ENCODE assay signal across 15 cellular contexts in genomic region chr7:158795272-158795671, GRCh38. TPM values are rescaled to one million over a fixed set of nuclear protein-coding genes. Genes with fewer than 3 reads are reported as not detected.
DNase-seq lines count a peak whose midpoint lies in the region; ATAC-seq and TF ChIP-seq lines count a peak whose summit lies in the region.
"Had no signal": no experiment of that assay in that cellular context is flagged by ENCODE, and none has a peak within 500 bp of the region (broad histone marks: within the 10 kb centered on the region; RNA-seq: fewer than 3 reads in every experiment).

No MANE protein-coding gene starts in this region.

- H3K9me1 ChIP-seq in IMR-90 (ENCODE audit: insufficient read depth, low read length) = peaks cover 3% of the 10 kb centered on the region; the same call in 1 of the 2 replicates

- POLR2A ChIA-PET in IMR-90 (lab: Charles Lee; ENCODE audit: unreplicated experiment) = no interaction called here

- no TSS peak for BruUV-seq in IMR-90 (replicated peaks; lab: Mats Ljungman, UMichigan)

- H2AK5ac ChIP-seq in IMR-90 (ENCODE audit: low read depth, low read length) = no peak overlapping the region

- no peak overlapping the region for H2BK15ac ChIP-seq in IMR-90 (ENCODE audit: low read depth, low read length)

- dilution Hi-C loops in IMR-90 (cut with HindIII; ENCODE audit: low sequenced_read_pairs, unreplicated experiment) = no loop called here

- H3K56ac ChIP-seq in IMR-90 (ENCODE audit: extremely low read depth, insufficient read depth, low read length) = no peak overlapping the region

- ATAC-seq in IMR-90 (ENCODE audit: low read depth) = peak; percentile 62
- ATAC-seq: CD8-positive, alpha-beta T cell had no signal

- TF ChIP-seq POLR2A in IMR-90 (IDR thresholded peaks at IDR 0.05; ENCODE audit: low read depth, low read length) (no peak), esophagus muscularis mucosa (IDR thresholded peaks at IDR 0.05; ENCODE audit: low read depth) (no peak)

- H3K27ac ChIP-seq in IMR-90 (ENCODE audit: insufficient read depth, low read length) (no peak overlapping the region), esophagus muscularis mucosa (replicated peaks in 1 of 4) (peak overlapping the region; percentile 72 to 77 (median 74))
- H3K27ac ChIP-seq: BLaER1, C4-2B had no signal

- no peak overlapping the region for H3K18ac ChIP-seq in IMR-90 (ENCODE audit: low read depth, low read length)

- H3K27ac Mint-ChIP-seq in osteocyte (ENCODE audit: unreplicated experiment) = peak overlapping the region; percentile 44
- H3K27ac Mint-ChIP-seq: B cell; CD4-positive, CD25-positive, alpha-beta regulatory T cell; CD8-positive, alpha-beta T cell had no signal

- no peak overlapping the region for H4K5ac ChIP-seq in IMR-90 (ENCODE audit: low read depth, low read length)

- no peaks in the 10 kb centered on the region for H4K20me1 ChIP-seq in IMR-90 (ENCODE audit: insufficient read depth, low read length)

- H3K27me3 Mint-ChIP-seq in osteocyte (ENCODE audit: unreplicated experiment) = no peaks in the 10 kb centered on the region
- H3K27me3 Mint-ChIP-seq: B cell; CD4-positive, CD25-positive, alpha-beta regulatory T cell had no signal

- peaks cover 12 to 29% of the 10 kb centered on the region in 2 experiments for H3K79me1 ChIP-seq in IMR-90 (ENCODE audit: low read depth in 1 of 2, low read length in 2 of 2)

- H2BK5ac ChIP-seq in IMR-90 (ENCODE audit: low read depth, low read length, poor library complexity, severe bottlenecking) = no peak overlapping the region

- peaks cover 31% of the 10 kb centered on the region for H3K4me1 Mint-ChIP-seq in osteocyte (ENCODE audit: unreplicated experiment)

- H3K23ac ChIP-seq in IMR-90 (ENCODE audit: low read depth, low read length) = no peak overlapping the region

- no peaks in the 10 kb centered on the region for H3K27me3 ChIP-seq in IMR-90 (ENCODE audit: control insufficient read depth, insufficient read depth, low read length)
- no peaks in the 10 kb centered on the region for H3K27me3 ChIP-seq in esophagus muscularis mucosa
- H3K27me3 ChIP-seq: BLaER1 had no signal

- no peak overlapping the region for H3K9ac ChIP-seq in IMR-90 (ENCODE audit: low read depth, low read length)
- H3K9ac ChIP-seq: BLaER1 had no signal

- TF ChIP-seq CTCF in IMR-90 (conservative IDR thresholded peaks at IDR 0.05; ENCODE audit: low read depth, low read length) = no peak
- TF ChIP-seq CTCF in esophagus muscularis mucosa (IDR thresholded peaks at IDR 0.05) = no peak
- no peak for TF ChIP-seq CTCF in osteocyte (IDR thresholded peaks at IDR 0.05)

- H3K4me3 Mint-ChIP-seq in osteocyte (ENCODE audit: unreplicated experiment) = no peak overlapping the region
- H3K4me3 Mint-ChIP-seq: B cell; CD4-positive, CD25-positive, alpha-beta regulatory T cell; CD8-positive, alpha-beta T cell had no signal

- H2AK9ac ChIP-seq in IMR-90 (replicated peaks; ENCODE audit: low read depth, low read length, poor library complexity) = no peak overlapping the region

- peak; percentile 12 for TF ChIP-seq EP300 in esophagus muscularis mucosa (IDR thresholded peaks at IDR 0.05)

- no peak overlapping the region for H4K8ac ChIP-seq in IMR-90 (ENCODE audit: low read depth in 2 of 2, low read length in 2 of 2)

- H3K36me3 ChIP-seq in IMR-90 (ENCODE audit: control insufficient read depth, insufficient read depth, low read length) (peaks cover 29% of the 10 kb centered on the region), esophagus muscularis mucosa (peaks cover 18 to 79% (median 70%) of the 10 kb centered on the region in 4 donors)

- H2AFZ ChIP-seq in IMR-90 (replicated peaks; ENCODE audit: low read length, poor library complexity) = no peak overlapping the region

- H4K91ac ChIP-seq in IMR-90 (ENCODE audit: insufficient read depth, low read depth, low read length) = no peak overlapping the region

- H2BK20ac ChIP-seq in IMR-90 (ENCODE audit: low read depth, low read length) = no peak overlapping the region

- CTCF ChIA-PET in IMR-90 (lab: Yijun Ruan, JAX) = no interaction called here

- peak; percentile 31 for DNase-seq in EH (ENCODE audit: low read depth)
- no peak for DNase-seq in IMR-90
- DNase-seq in esophagus muscularis mucosa (ENCODE audit: extremely low spot score) = no peak
- DNase-seq in osteocyte (ENCODE audit: extremely low spot score, unreplicated experiment) = no peak
- DNase-seq in DMS 273 treated with DMSO at 0.1 percent for 48 hours (lab: John Stamatoyannopoulos, UW) = no peak
- no peak for DNase-seq in EL
- DNase-seq: Caco-2; CD4-positive, CD25-positive, alpha-beta regulatory T cell; CD8-positive, alpha-beta T cell; DMS79; H7; HCEC 1CT had no signal

- H3K9me3 ChIP-seq in IMR-90 (ENCODE audit: control insufficient read depth, insufficient read depth, low read length) (no peaks in the 10 kb centered on the region), esophagus muscularis mucosa (no peaks in the 10 kb centered on the region)
- H3K9me3 ChIP-seq: BLaER1, Caco-2 had no signal

- H3K9me3 Mint-ChIP-seq in osteocyte (ENCODE audit: unreplicated experiment) = no peaks in the 10 kb centered on the region
- H3K9me3 Mint-ChIP-seq: CD8-positive, alpha-beta T cell had no signal

- H3K4ac ChIP-seq in IMR-90 (ENCODE audit: low read depth, low read length) = no peak overlapping the region

- peaks cover 38% of the 10 kb centered on the region for H3K36me3 Mint-ChIP-seq in osteocyte (ENCODE audit: unreplicated experiment)

- no peak for TF ChIP-seq RAD21 in IMR-90 (IDR thresholded peaks at IDR 0.05; ENCODE audit: low read length)

- intact Hi-C loops in IMR-90 (cut with micrococcal nuclease) (no loop called here), esophagus muscularis mucosa (cut with DNase I) (no loop called here)

- H2BK120ac ChIP-seq in IMR-90 (ENCODE audit: low read depth, low read length) = no peak overlapping the region

- no peak overlapping the region for H3K4me2 ChIP-seq in IMR-90 (ENCODE audit: low read depth, low read length)
- H3K4me2 ChIP-seq: BLaER1 had no signal

- H3K4me3 ChIP-seq in IMR-90 (ENCODE audit: insufficient read depth, low read depth, low read length) (no peak overlapping the region), esophagus muscularis mucosa (no peak overlapping the region)
- H3K4me3 ChIP-seq: BLaER1 had no signal

- in situ Hi-C loops in IMR-90 (cut with MboI; ENCODE audit: low sequenced_read_pairs) = no loop called here

- H3K14ac ChIP-seq in IMR-90 (replicated peaks; ENCODE audit: low read depth, low read length) = no peak overlapping the region

- WGBS in IMR-90 (ENCODE audit: extremely low coverage in 2 of 2, insufficient read length in 1 of 2), 2 experiments = 90% methylated on average over 3 of the region's 4 CpGs; no CpG with 5 or more reads in 1 of the 2 experiments
- 32% methylated on average over 3 of the region's 4 CpGs for WGBS in esophagus muscularis mucosa

- H3K4me1 ChIP-seq in IMR-90 (ENCODE audit: control insufficient read depth, insufficient read depth, low read length) (peaks cover 4% of the 10 kb centered on the region), esophagus muscularis mucosa (peaks cover 5 to 71% (median 59%) of the 10 kb centered on the region in 4 donors)
- H3K4me1 ChIP-seq: Caco-2 had no signal

TF ChIP-seq in IMR-90, 13 proteins besides CTCF, POLR2A, EP300 and RAD21:
- TF ChIP-seq CHD1 (IDR thresholded peaks at IDR 0.05; ENCODE audit: low read depth, low read length) (no peak), USF2 (IDR thresholded peaks at IDR 0.05; ENCODE audit: low read depth, low read length) (no peak)

RNA-seq across cellular contexts. Expression of gene ESYT2, which starts 34.0 kb away (rescaled TPM):
- total RNA-seq in IMR-90 (2012; rRNA removed) = 64.4 and 69.9 TPM in 2 replicates
- polyA plus RNA-seq in IMR-90 (2012; rRNA removed) = 23.7 and 26.7 TPM in 2 replicates
- polyA plus RNA-seq in IMR-90 (2012; cell fraction: cytosol; rRNA removed) = 7.2 and 17.1 TPM in 2 replicates
- polyA plus RNA-seq in IMR-90 (2012; cell fraction: nucleus; rRNA removed; ENCODE audit: low replicate concordance) = 19.8 and 30.4 TPM in 2 replicates
- 100 to 1,000 TPM; 166 to 235 (median 202) TPM for total RNA-seq in esophagus muscularis mucosa
- total RNA-seq in osteocyte = 146 and 156 TPM in 2 replicates
